In the genomic region with DNA sequence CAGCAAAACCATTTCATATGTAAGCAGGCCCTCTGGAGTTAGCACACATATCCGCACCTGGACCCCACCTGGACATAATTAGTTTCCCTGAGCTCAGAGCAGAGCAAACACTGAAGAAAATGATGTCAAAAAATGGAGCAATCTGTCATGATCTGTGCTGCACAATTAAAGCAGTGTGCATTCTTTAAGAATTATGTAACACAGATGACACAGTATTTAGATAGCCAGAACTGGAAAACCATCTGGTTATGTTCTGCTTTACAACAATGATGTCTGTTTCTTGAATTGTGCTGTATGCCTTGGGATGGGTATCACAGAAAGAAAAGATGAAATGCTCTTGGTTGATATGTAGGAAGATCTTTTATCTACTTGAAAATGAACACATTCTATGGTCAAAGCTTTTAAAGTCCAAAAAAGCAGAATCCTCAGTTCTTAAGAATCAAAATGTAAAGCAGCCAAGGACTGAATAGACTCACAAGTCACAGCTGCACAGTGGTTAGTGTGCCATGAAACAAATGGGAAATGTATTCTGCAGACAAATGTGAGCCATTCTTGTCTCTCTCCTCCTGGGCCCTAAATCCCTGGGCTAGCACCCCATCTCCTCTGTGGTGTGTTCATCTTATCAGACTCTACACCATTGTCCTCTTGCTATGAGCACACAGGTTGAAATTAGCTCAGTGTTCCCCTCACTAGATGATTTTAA, we compare ENCODE assay signal across 18 cellular contexts. TPM values are rescaled to one million over a fixed set of nuclear protein-coding genes. Genes with fewer than 3 reads are reported as not detected.
DNase-seq lines count a peak whose midpoint lies in the region; ATAC-seq, FAIRE-seq and TF ChIP-seq lines count a peak whose summit lies in the region.
"Had no signal": no experiment of that assay in that cellular context is flagged by ENCODE, and none has a peak within 500 bp of the region (broad histone marks: within the 10 kb centered on the region; RNA-seq: fewer than 3 reads in every experiment).

No MANE protein-coding gene starts in this region.

- TF ChIP-seq CTCF in BJ (IDR thresholded peaks at IDR 0.05; ENCODE audit: insufficient read depth, low read depth, low read length), result no peak
- TF ChIP-seq CTCF in kidney (IDR thresholded peaks at IDR 0.05; ENCODE audit: borderline replicate concordance, extremely low read depth, insufficient read depth), result no peak
- TF ChIP-seq CTCF in testis (IDR thresholded peaks at IDR 0.05), result no peak

- POLR2A ChIA-PET in BJ (lab: Charles Lee), result no interaction called here

- no peak for FAIRE-seq in kidney (lab: Jason Lieb, UNC)
- FAIRE-seq: endometrium had no signal

- H3K4me1 ChIP-seq in kidney (ENCODE audit: control insufficient read depth in 1 of 2, insufficient read depth in 1 of 2, low read depth in 1 of 2, low read length in 2 of 2) (peaks cover 0 to 1% of the 10 kb centered on the region in 2 donors), testis (no peaks in the 10 kb centered on the region)
- H3K4me1 ChIP-seq: adrenal gland, BE2C had no signal

- TF ChIP-seq POLR2A in testis (IDR thresholded peaks at IDR 0.05), result no peak

- H3K27me3 ChIP-seq in BJ (ENCODE audit: control insufficient read depth, insufficient read depth, low read length) (no peaks in the 10 kb centered on the region), testis (no peaks in the 10 kb centered on the region)
- H3K27me3 ChIP-seq: BE2C had no signal

- H3K4me3 ChIP-seq in BJ (ENCODE audit: low read depth, low read length) (no peak overlapping the region), kidney (ENCODE audit: low read length in 2 of 2) (no peak overlapping the region), testis (no peak overlapping the region)
- H3K4me3 ChIP-seq: adrenal gland had no signal

- CTCF ChIA-PET in BJ (lab: Yijun Ruan, JAX), result interaction anchor here (1.0 to 9.5 kb wide), 3 partner anchors 9 to 136 kb away, joined by 3 to 61 read pairs (median 3); no protein-coding TSS in a partner anchor

- intact Hi-C loops in kidney (cut with DNase I) (no loop called here), testis (cut with DNase I; ENCODE audit: low total_unique reads) (no loop called here)

- H3K36me3 ChIP-seq in BJ (ENCODE audit: control insufficient read depth, insufficient read depth, low read length) (no peaks in the 10 kb centered on the region), kidney (ENCODE audit: control insufficient read depth in 1 of 2, insufficient read depth in 2 of 2, low read length in 2 of 2) (no peaks in the 10 kb centered on the region), testis (ENCODE audit: low read depth, missing control alignments) (no peaks in the 10 kb centered on the region)
- H3K36me3 ChIP-seq: adrenal gland, BE2C had no signal

- H3K9me3 ChIP-seq in kidney (ENCODE audit: control insufficient read depth in 1 of 2, low read length in 2 of 2) (peaks cover 0 to 7% of the 10 kb centered on the region in 2 donors), testis (no peaks in the 10 kb centered on the region)
- H3K9me3 ChIP-seq: adrenal gland, BE2C had no signal

- H3K27ac ChIP-seq in kidney (ENCODE audit: low read depth in 2 of 2, low read length in 2 of 2) (no peak overlapping the region), testis (no peak overlapping the region)
- H3K27ac ChIP-seq: adrenal gland had no signal

- ATAC-seq in GM21737 (IDR thresholded peaks at IDR 0.05; ENCODE audit: unreplicated experiment), result no peak

- 85 to 100% methylated on average over 1 of the region's 1 CpG for WGBS in testis, 2 donors

- peak; percentile 63 for DNase-seq in BJ (ENCODE audit: low read depth)
- peak; percentile 73 for DNase-seq in NCI-H146 (lab: John Stamatoyannopoulos, UW)
- peak; percentile 29 for DNase-seq in astrocyte of the hippocampus (ENCODE audit: low read depth, low spot score)
- DNase-seq in iris pigment epithelial cell (ENCODE audit: low read depth), result peak; percentile 55
- DNase-seq in activated T-cell treated with anti-CD3 and anti-CD28 coated beads for 4 hours, result no peak
- DNase-seq in kidney, result no peak
- no peak for DNase-seq in testis
- DNase-seq: adrenal gland; BE2C; H7; MV-4-11; stimulated activated CD4-positive, alpha-beta T cell treated with anti-CD3 and anti-CD28 coated beads, Interleukin-4, amount 100 ng/mL, for 24 hours; stimulated activated naive CD4-positive, alpha-beta T cell treated with Interleukin-2 at 50 U/mL for 16 hours had no signal

- H3K9ac ChIP-seq in kidney (ENCODE audit: low read length in 2 of 2), result no peak overlapping the region

RNA-seq across cellular contexts. Expression of a gene that starts 36.8 kb away (rescaled TPM):
- polyA plus RNA-seq in BJ (2011; rRNA removed), result 0.05 TPM in 1 of 2 replicates, not detected in the other
- not detected in 2 replicates for polyA minus RNA-seq in BJ (2011; rRNA and poly(A)+ RNA removed)
- not detected for total RNA-seq in kidney
- not detected for polyA plus RNA-seq in kidney (ENCODE audit: insufficient read depth, low read depth, low replicate concordance)
- total RNA-seq in testis, result under 1 TPM; 0.37 to 0.39 TPM
- polyA plus RNA-seq in testis (ENCODE audit: insufficient read depth, low read depth, low replicate concordance), result 0.42 TPM
- total RNA-seq: Daoy, H7, HT1080, pulmonary artery endothelial cell had no signal

Comparison
In these comparisons a context has a peak if more than half of its experiments do, and no peak if none do; other contexts are left out.
1. DNase-seq: peak in BJ (single experiment), NCI-H146 (single experiment), astrocyte of the hippocampus (single experiment) and iris pigment epithelial cell (single experiment); none in activated T-cell treated with anti-CD3 and anti-CD28 coated beads for 4 hours (single experiment), kidney (single experiment) and testis (single experiment).